10 cellular contexts compared by ENCODE assay signal in the genomic region with DNA sequence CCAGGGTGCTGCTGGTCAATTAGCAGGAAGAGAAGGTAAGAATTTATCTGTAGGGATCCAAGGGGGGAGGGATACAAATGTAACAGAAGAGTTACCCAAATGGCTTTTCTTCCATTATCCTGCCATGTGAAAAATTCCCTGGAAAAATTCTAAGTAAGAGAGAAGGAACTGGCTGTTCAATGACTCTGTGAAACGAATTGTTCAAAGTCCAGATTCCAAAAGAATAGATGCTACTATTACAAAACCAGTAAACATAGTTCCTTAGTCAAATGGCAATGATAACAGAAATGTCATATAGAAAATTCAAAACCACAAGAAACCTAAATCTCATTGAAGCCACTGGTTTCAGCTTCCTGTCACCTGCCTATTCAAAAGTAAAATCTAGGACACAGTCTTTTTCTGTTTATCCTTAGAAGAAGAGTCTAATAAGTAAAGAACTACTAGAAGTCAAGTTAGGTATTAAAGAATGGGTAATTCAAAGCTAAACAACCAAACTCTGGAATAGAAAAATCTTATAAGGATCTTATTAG.
DNase-seq lines count a peak whose midpoint lies in the region; ATAC-seq, FAIRE-seq and TF ChIP-seq lines count a peak whose summit lies in the region.
"Had no signal": no experiment of that assay in that cellular context is flagged by ENCODE, and none has a peak within 500 bp of the region (broad histone marks: within the 10 kb centered on the region; RNA-seq: fewer than 3 reads in every experiment).

No MANE protein-coding gene starts in this region.

- peak; percentile 59 for ATAC-seq in GM18868 (IDR thresholded peaks at IDR 0.05; ENCODE audit: unreplicated experiment)
- peak; percentile 62 for ATAC-seq in HG03097 (IDR thresholded peaks at IDR 0.05; ENCODE audit: low FRiP score, unreplicated experiment)
- no peak for ATAC-seq in HG02840 (IDR thresholded peaks at IDR 0.05; ENCODE audit: low FRiP score, unreplicated experiment)

- DNase-seq in D721Med (ENCODE audit: insufficient read length, low spot score) (no peak), endothelial cell (ENCODE audit: low spot score) (no peak), HCEC 1CT (no peak), H7 (no peak)
- DNase-seq: activated effector memory CD4-positive, alpha-beta T cell treated with Interleukin-2 at 50 U/mL for 16 hours; NCI-H2107 had no signal

- H3K4me1 Mint-ChIP-seq in endothelial cell (ENCODE audit: unreplicated experiment): peaks cover 9% of the 10 kb centered on the region

- no peak overlapping the region for H3K4me3 ChIP-seq in H7 (ENCODE audit: insufficient read depth, low read depth, low read length)
- H3K4me3 ChIP-seq: thoracic aorta had no signal

- H3K9me3 Mint-ChIP-seq in endothelial cell (ENCODE audit: unreplicated experiment): no peaks in the 10 kb centered on the region

- H3K27ac Mint-ChIP-seq in endothelial cell (ENCODE audit: unreplicated experiment): peak overlapping the region; percentile 36

- peak; percentile 56 for FAIRE-seq in D721Med (lab: Jason Lieb, UNC)

- H3K36me3 ChIP-seq in H7 (replicated peaks; ENCODE audit: control insufficient read depth, insufficient read depth, low read length): no peaks in the 10 kb centered on the region; the same call in none of the 2 replicates
- H3K36me3 ChIP-seq: thoracic aorta had no signal

- peaks cover 4% of the 10 kb centered on the region for H3K36me3 Mint-ChIP-seq in endothelial cell (ENCODE audit: low read depth, unreplicated experiment)

- H3K27me3 Mint-ChIP-seq in endothelial cell (ENCODE audit: unreplicated experiment): no peaks in the 10 kb centered on the region

- H3K4me3 Mint-ChIP-seq in endothelial cell (ENCODE audit: unreplicated experiment): no peak overlapping the region

- TF ChIP-seq CTCF in D721Med (IDR thresholded peaks at IDR 0.05; ENCODE audit: insufficient read depth, missing control alignments) (no peak), endothelial cell (IDR thresholded peaks at IDR 0.05; ENCODE audit: unreplicated experiment) (no peak)

- no peaks in the 10 kb centered on the region for H3K27me3 ChIP-seq in H7 (ENCODE audit: control insufficient read depth, insufficient read depth, low read length)
